ENCODE assay signal across 17 cellular contexts in genomic region chr15:74209997-74210573, GRCh38. TPM values are rescaled to one million over a fixed set of nuclear protein-coding genes. Genes with fewer than 3 reads are reported as not detected.
DNase-seq lines count a peak whose midpoint lies in the region; ATAC-seq, FAIRE-seq and TF ChIP-seq lines count a peak whose summit lies in the region.
"Had no signal": no experiment of that assay in that cellular context is flagged by ENCODE, and none has a peak within 500 bp of the region (broad histone marks: within the 10 kb centered on the region; RNA-seq: fewer than 3 reads in every experiment).

No MANE protein-coding gene starts in this region.

- peak; percentile 83 for FAIRE-seq in astrocyte (lab: Jason Lieb, UNC)
- FAIRE-seq in urothelium cell line (lab: Jason Lieb, UNC) = no peak
- FAIRE-seq: A204.1 had no signal

- no peak overlapping the region for H3K27ac ChIP-seq in right atrium auricular region
- peak overlapping the region; percentile 94 for H3K27ac ChIP-seq in astrocyte (ENCODE audit: low read depth, low read length)

- no peaks in the 10 kb centered on the region for H4K20me1 ChIP-seq in astrocyte (ENCODE audit: insufficient read depth, low read length)

- H3K9me3 Mint-ChIP-seq in astrocyte (ENCODE audit: unreplicated experiment) = no peaks in the 10 kb centered on the region
- H3K9me3 Mint-ChIP-seq in activated T-cell treated with anti-CD3 and anti-CD28 coated beads, Interleukin-2, amount 50 U/mL, for 24 hours = no peaks in the 10 kb centered on the region
- H3K9me3 Mint-ChIP-seq: activated naive CD8-positive, alpha-beta T cell treated with anti-CD3 and anti-CD28 coated beads, Interleukin-2, amount 10 ng/mL, durations not matched to agents 7 days and 5 days; endodermal cell; natural killer cell treated with Interleukin-12 subunit alpha and Interleukin-12 subunit beta and Interleukin-15 and Interleukin-18, amount 100 ng/mL, for 72 hours; stimulated activated memory B cell treated with anti-CD40 and anti-IgM and Interleukin-4, amounts not matched to agents 10 μg/mL and 1 μg/mL and 100 μg/mL, for 72 hours had no signal

- H3K9ac ChIP-seq in astrocyte (ENCODE audit: low read length) = peak overlapping the region; percentile 78

- peak; percentile 57 for ATAC-seq in Right ventricle myocardium superior (ENCODE audit: poor library complexity)
- ATAC-seq: natural killer cell treated with Interleukin-12 subunit alpha and Interleukin-12 subunit beta and Interleukin-15 and Interleukin-18, amount 100 ng/mL, for 72 hours; stimulated activated memory B cell treated with anti-CD40 and anti-IgM and Interleukin-4, amounts not matched to agents 10 μg/mL and 1 μg/mL and 100 μg/mL, for 72 hours had no signal

- H3K4me1 ChIP-seq in right atrium auricular region (peaks cover 0 to 26% of the 10 kb centered on the region in 2 donors), astrocyte (ENCODE audit: insufficient read depth, low read length) (peaks cover 51% of the 10 kb centered on the region)

- H3K79me2 ChIP-seq in astrocyte (ENCODE audit: insufficient read depth, low read length) = no peaks in the 10 kb centered on the region

- no peak overlapping the region for H3K4me3 Mint-ChIP-seq in astrocyte (ENCODE audit: unreplicated experiment)
- H3K4me3 Mint-ChIP-seq in activated T-cell treated with anti-CD3 and anti-CD28 coated beads, Interleukin-2, amount 50 U/mL, for 24 hours = no peak overlapping the region
- H3K4me3 Mint-ChIP-seq: activated naive CD8-positive, alpha-beta T cell treated with anti-CD3 and anti-CD28 coated beads, Interleukin-2, amount 10 ng/mL, durations not matched to agents 7 days and 5 days; natural killer cell treated with Interleukin-12 subunit alpha and Interleukin-12 subunit beta and Interleukin-15 and Interleukin-18, amount 100 ng/mL, for 72 hours; stimulated activated memory B cell treated with anti-CD40 and anti-IgM and Interleukin-4, amounts not matched to agents 10 μg/mL and 1 μg/mL and 100 μg/mL, for 72 hours had no signal

- no peak overlapping the region for H3K4me3 ChIP-seq in right atrium auricular region
- H3K4me3 ChIP-seq in astrocyte (ENCODE audit: insufficient read depth, low read depth, low read length) = no peak overlapping the region

- TF ChIP-seq CTCF in right atrium auricular region (IDR thresholded peaks at IDR 0.05) = no peak
- no peak for TF ChIP-seq CTCF in astrocyte (IDR thresholded peaks at IDR 0.05; ENCODE audit: insufficient read depth, low read depth, low read length)

- no peak for DNase-seq in Right ventricle myocardium superior
- no peak for DNase-seq in right atrium auricular region (ENCODE audit: low spot score)
- peak; percentile 99 for DNase-seq in astrocyte (ENCODE audit: low read depth)
- DNase-seq in hepatic stellate cell (ENCODE audit: low spot score) = peak; percentile 80
- DNase-seq in urothelium cell line (ENCODE audit: low spot score) = peak; percentile 44
- DNase-seq in ecto neural progenitor cell (ENCODE audit: low spot score) = no peak
- DNase-seq in activated T-cell treated with anti-CD3 and anti-CD28 coated beads, Interleukin-2, amount 50 U/mL, for 24 hours = no peak
- no peak for DNase-seq in NCI-H748 treated with DMSO at 0.1 percent for 48 hours (lab: John Stamatoyannopoulos, UW)
- DNase-seq: activated naive CD8-positive, alpha-beta T cell treated with anti-CD3 and anti-CD28 coated beads, Interleukin-2, amount 10 ng/mL, durations not matched to agents 7 days and 5 days; DMS79 treated with DMSO at 0.1 percent for 48 hours; endodermal cell; NCI-H1930; T-helper 1 cell had no signal

- H3K27ac Mint-ChIP-seq in astrocyte (ENCODE audit: unreplicated experiment) = peak overlapping the region; percentile 42
- H3K27ac Mint-ChIP-seq in activated T-cell treated with anti-CD3 and anti-CD28 coated beads, Interleukin-2, amount 50 U/mL, for 24 hours = no peak overlapping the region
- H3K27ac Mint-ChIP-seq: activated naive CD8-positive, alpha-beta T cell treated with anti-CD3 and anti-CD28 coated beads, Interleukin-2, amount 10 ng/mL, durations not matched to agents 7 days and 5 days; natural killer cell treated with Interleukin-12 subunit alpha and Interleukin-12 subunit beta and Interleukin-15 and Interleukin-18, amount 100 ng/mL, for 72 hours; stimulated activated memory B cell treated with anti-CD40 and anti-IgM and Interleukin-4, amounts not matched to agents 10 μg/mL and 1 μg/mL and 100 μg/mL, for 72 hours had no signal

- H3K9me3 ChIP-seq in right atrium auricular region = no peaks in the 10 kb centered on the region
- H3K9me3 ChIP-seq in astrocyte (ENCODE audit: insufficient read depth, low read depth, low read length) = no peaks in the 10 kb centered on the region

- H3K4me1 Mint-ChIP-seq in astrocyte (ENCODE audit: low read depth, unreplicated experiment) = peaks cover 39% of the 10 kb centered on the region
- H3K4me1 Mint-ChIP-seq in activated T-cell treated with anti-CD3 and anti-CD28 coated beads, Interleukin-2, amount 50 U/mL, for 24 hours (ENCODE audit: low read depth) = no peaks in the 10 kb centered on the region
- H3K4me1 Mint-ChIP-seq: stimulated activated memory B cell treated with anti-CD40 and anti-IgM and Interleukin-4, amounts not matched to agents 10 μg/mL and 1 μg/mL and 100 μg/mL, for 72 hours had no signal

- H3K27me3 Mint-ChIP-seq in astrocyte (ENCODE audit: low read depth, unreplicated experiment) = peaks cover 23% of the 10 kb centered on the region
- H3K27me3 Mint-ChIP-seq in activated T-cell treated with anti-CD3 and anti-CD28 coated beads, Interleukin-2, amount 50 U/mL, for 24 hours = peaks cover 16% of the 10 kb centered on the region

- H2AFZ ChIP-seq in astrocyte (ENCODE audit: low read depth, low read length) = no peak overlapping the region

- peak overlapping the region; percentile 52 for H3K4me2 ChIP-seq in astrocyte (ENCODE audit: low read length)

- H3K36me3 ChIP-seq in right atrium auricular region (no peaks in the 10 kb centered on the region), astrocyte (ENCODE audit: insufficient read depth, low read length) (no peaks in the 10 kb centered on the region)

- H3K27me3 ChIP-seq in right atrium auricular region = no peaks in the 10 kb centered on the region
- H3K27me3 ChIP-seq in astrocyte (ENCODE audit: insufficient read depth, low read length) = no peaks in the 10 kb centered on the region

- intact Hi-C loops in Right ventricle myocardium superior (cut with DNase I) = no loop called here

- H3K36me3 Mint-ChIP-seq in astrocyte (ENCODE audit: low read depth, unreplicated experiment) = peaks cover 3% of the 10 kb centered on the region
- H3K36me3 Mint-ChIP-seq in activated T-cell treated with anti-CD3 and anti-CD28 coated beads, Interleukin-2, amount 50 U/mL, for 24 hours (ENCODE audit: low read depth) = no peaks in the 10 kb centered on the region
- H3K36me3 Mint-ChIP-seq: activated naive CD8-positive, alpha-beta T cell treated with anti-CD3 and anti-CD28 coated beads, Interleukin-2, amount 10 ng/mL, durations not matched to agents 7 days and 5 days; natural killer cell treated with Interleukin-12 subunit alpha and Interleukin-12 subunit beta and Interleukin-15 and Interleukin-18, amount 100 ng/mL, for 72 hours; stimulated activated memory B cell treated with anti-CD40 and anti-IgM and Interleukin-4, amounts not matched to agents 10 μg/mL and 1 μg/mL and 100 μg/mL, for 72 hours had no signal

RNA-seq across cellular contexts. Expression of gene STRA6, which starts 7.5 kb away (rescaled TPM):
- total RNA-seq in Right ventricle myocardium superior = not detected
- under 1 TPM; 0.22 to 0.55 TPM for total RNA-seq in right atrium auricular region
- 7.2 and 13.7 TPM in 2 replicates for total RNA-seq in astrocyte
- total RNA-seq: activated CD8-positive, alpha-beta memory T cell treated with anti-CD3 and anti-CD28 coated beads for 36 hours; activated naive CD8-positive, alpha-beta T cell treated with anti-CD3 and anti-CD28 coated beads, Interleukin-2, amount 10 ng/mL, durations not matched to agents 7 days and 5 days; natural killer cell treated with Interleukin-12 subunit alpha and Interleukin-12 subunit beta and Interleukin-15 and Interleukin-18, amount 100 ng/mL, for 72 hours had no signal

RNA-seq across cellular contexts. Expression of gene CCDC33, which starts 26.0 kb away (rescaled TPM):
- total RNA-seq in Right ventricle myocardium superior (not detected), right atrium auricular region (not detected), astrocyte (0.41 and 0.96 TPM in 2 replicates)
- total RNA-seq: activated CD8-positive, alpha-beta memory T cell treated with anti-CD3 and anti-CD28 coated beads for 36 hours; natural killer cell treated with Interleukin-12 subunit alpha and Interleukin-12 subunit beta and Interleukin-15 and Interleukin-18, amount 100 ng/mL, for 72 hours had no signal

RNA-seq across cellular contexts. Expression of gene ISLR, which starts 36.6 kb away (rescaled TPM):
- 11.6 TPM for total RNA-seq in Right ventricle myocardium superior
- 10 to 100 TPM; 51.9 to 59.9 TPM for total RNA-seq in right atrium auricular region
- total RNA-seq in astrocyte = 1.6 and 3.6 TPM in 2 replicates
- total RNA-seq: activated CD8-positive, alpha-beta memory T cell treated with anti-CD3 and anti-CD28 coated beads for 36 hours; activated naive CD8-positive, alpha-beta T cell treated with anti-CD3 and anti-CD28 coated beads, Interleukin-2, amount 10 ng/mL, durations not matched to agents 7 days and 5 days; natural killer cell treated with Interleukin-12 subunit alpha and Interleukin-12 subunit beta and Interleukin-15 and Interleukin-18, amount 100 ng/mL, for 72 hours had no signal

Comparison
In these comparisons a context has a peak if more than half of its experiments do, and no peak if none do; other contexts are left out.
1. DNase-seq: peak in astrocyte (single experiment), hepatic stellate cell (single experiment) and urothelium cell line (single experiment); none in Right ventricle myocardium superior (single experiment), right atrium auricular region (single experiment), ecto neural progenitor cell (single experiment), activated T-cell treated with anti-CD3 and anti-CD28 coated beads, Interleukin-2, amount 50 U/mL, for 24 hours (single experiment) and NCI-H748 treated with DMSO at 0.1 percent for 48 hours (single experiment).